Comparison of ENCODE assay signal across 8 cellular contexts in the genomic region with DNA sequence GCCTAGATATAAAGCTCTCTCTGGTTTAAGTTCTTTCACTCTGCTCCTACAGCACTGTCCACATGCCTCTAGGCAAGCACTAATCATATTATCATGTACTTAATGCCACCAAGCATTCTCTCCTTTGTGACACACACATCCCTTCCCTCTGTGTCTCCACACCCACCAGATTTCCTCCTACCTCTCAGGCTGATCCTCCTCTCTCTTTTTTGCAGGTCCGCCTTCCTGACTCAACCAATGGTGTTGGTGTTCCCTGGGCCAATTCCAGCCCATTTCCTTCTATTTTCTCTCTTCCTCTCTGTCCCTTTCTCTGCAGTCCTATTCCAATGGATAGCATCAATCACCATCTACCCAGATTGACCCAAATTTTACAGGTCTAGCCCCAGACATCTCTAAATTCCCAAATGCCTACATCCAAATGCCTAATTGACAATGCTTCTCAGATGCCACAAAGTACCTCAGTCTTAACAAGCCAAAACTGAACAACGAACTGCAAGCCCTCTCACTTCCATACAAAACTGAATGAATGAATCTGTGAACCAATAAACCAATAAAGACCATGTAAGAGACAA. TPM values are rescaled to one million over a fixed set of nuclear protein-coding genes. Genes with fewer than 3 reads are reported as not detected.
DNase-seq lines count a peak whose midpoint lies in the region; ATAC-seq and TF ChIP-seq lines count a peak whose summit lies in the region.

No MANE protein-coding gene starts in this region.

- ATAC-seq in HG02885 (IDR thresholded peaks at IDR 0.05; ENCODE audit: poor library complexity, unreplicated experiment) = peak; percentile 7
- ATAC-seq in SK-N-SH treated with all-trans-retinoic acid at 6 μM for 48 hours = peak; percentile 20; the same call in 1 of the 3 replicates
- no peak for ATAC-seq in HG03565 (IDR thresholded peaks at IDR 0.05; ENCODE audit: unreplicated experiment)

- TF ChIP-seq CTCF in foreskin fibroblast (IDR thresholded peaks at IDR 0.05; ENCODE audit: low read depth, low read length) = no peak
- TF ChIP-seq CTCF in retinal pigment epithelial cell (conservative IDR thresholded peaks at IDR 0.05; ENCODE audit: low read depth, low read length) = no peak

- DNase-seq in NCI-H748 (lab: John Stamatoyannopoulos, UW; ENCODE audit: unreplicated experiment) (peak; percentile 47), NCI-H748 treated with DMSO at 0.1 percent for 48 hours (lab: John Stamatoyannopoulos, UW) (no peak), foreskin fibroblast (peak; percentile 9 to 38), retinal pigment epithelial cell (ENCODE audit: low read depth) (no peak), mesenteric fat pad (ENCODE audit: low spot score) (no peak)

- H3K4me3 ChIP-seq in foreskin fibroblast (ENCODE audit: low read depth in 1 of 2, low read length in 2 of 2) (peak overlapping the region; percentile 87 to 94), retinal pigment epithelial cell (ENCODE audit: low read length) (peak overlapping the region; percentile 86)

TF ChIP-seq in SK-N-SH treated with all-trans-retinoic acid at 6 μM for 48 hours, 23 proteins besides CTCF, POLR2A, EP300 and RAD21:
- TF ChIP-seq ZC3H10 (CRISPR knock-in tag; IDR thresholded peaks at IDR 0.05) (no peak), SNAI2 (CRISPR knock-in tag; IDR thresholded peaks at IDR 0.05) (no peak)

RNA-seq across cellular contexts. Expression of a gene that starts 0.5 kb away (rescaled TPM):
- 2.5 TPM for total RNA-seq in mesenteric fat pad

RNA-seq across cellular contexts. Expression of a gene that starts 4.9 kb away (rescaled TPM):
- total RNA-seq in mesenteric fat pad = not detected

RNA-seq across cellular contexts. Expression of a gene that starts 33.4 kb away (rescaled TPM):
- total RNA-seq in mesenteric fat pad = not detected

RNA-seq across cellular contexts. Expression of a gene that starts 49.3 kb away (rescaled TPM):
- not detected for total RNA-seq in mesenteric fat pad

Comparison
In these comparisons a context has a peak if more than half of its experiments do, and no peak if none do; other contexts are left out.
1. DNase-seq: peak in NCI-H748 (single experiment) and foreskin fibroblast (2 of 2); none in NCI-H748 treated with DMSO at 0.1 percent for 48 hours (single experiment), retinal pigment epithelial cell (single experiment) and mesenteric fat pad (single experiment).